14 cellular contexts compared by ENCODE assay signal in genomic region chr6:37804676-37805075, GRCh38.
"Had no signal": no experiment of that assay in that cellular context is flagged by ENCODE, and none has a peak within 500 bp of the region (broad histone marks: within the 10 kb centered on the region; RNA-seq: fewer than 3 reads in every experiment).

No MANE protein-coding gene starts in this region.

- H3K27ac Mint-ChIP-seq: activated CD4-positive, alpha-beta memory T cell treated with anti-CD3 and anti-CD28 coated beads, Interleukin-2, amount 10 ng/mL, durations not matched to agents 7 days and 5 days; activated T-cell treated with anti-CD3 and anti-CD28 coated beads, Interleukin-2, amount 50 U/mL, for 72 hours; nephron had no signal

- DNase-seq: activated CD4-positive, alpha-beta memory T cell treated with anti-CD3 and anti-CD28 coated beads, Interleukin-2, amount 10 ng/mL, durations not matched to agents 7 days and 5 days; activated T-cell treated with anti-CD3 and anti-CD28 coated beads, Interleukin-2, amount 50 U/mL, for 72 hours; caudate nucleus; effector CD8-positive, alpha-beta T cell; foreskin keratinocyte; heart right ventricle; stimulated activated CD4-positive, alpha-beta T cell treated with anti-CD3 and anti-CD28 coated beads, Interleukin-2, amount 100 ng/mL, for 48 hours; stimulated activated naive CD4-positive, alpha-beta T cell treated with Interleukin-2 at 50 U/mL for 16 hours; T-helper 1 cell had no signal

- H3K27me3 ChIP-seq: foreskin keratinocyte, left lung had no signal

- H3K36me3 ChIP-seq: heart right ventricle, left lung had no signal

- H3K4me3 Mint-ChIP-seq: activated CD4-positive, alpha-beta memory T cell treated with anti-CD3 and anti-CD28 coated beads, Interleukin-2, amount 10 ng/mL, durations not matched to agents 7 days and 5 days; activated T-cell treated with anti-CD3 and anti-CD28 coated beads, Interleukin-2, amount 50 U/mL, for 72 hours; nephron had no signal

- H3K9me3 Mint-ChIP-seq: activated CD4-positive, alpha-beta memory T cell treated with anti-CD3 and anti-CD28 coated beads, Interleukin-2, amount 10 ng/mL, durations not matched to agents 7 days and 5 days; activated T-cell treated with anti-CD3 and anti-CD28 coated beads, Interleukin-2, amount 50 U/mL, for 72 hours; nephron had no signal

- H3K9me3 ChIP-seq: heart right ventricle, left lung had no signal

- H3K27ac ChIP-seq: coronary artery, epithelial cell of prostate, foreskin keratinocyte, heart right ventricle, left lung, VCaP had no signal

- ATAC-seq: activated T-cell treated with anti-CD3 and anti-CD28 coated beads, Interleukin-2, amount 50 U/mL, for 72 hours; foreskin keratinocyte; heart right ventricle; left lung had no signal

- H3K4me3 ChIP-seq: coronary artery, heart right ventricle, left lung had no signal
